Comparison of ENCODE assay signal across 7 cellular contexts in the genomic region with DNA sequence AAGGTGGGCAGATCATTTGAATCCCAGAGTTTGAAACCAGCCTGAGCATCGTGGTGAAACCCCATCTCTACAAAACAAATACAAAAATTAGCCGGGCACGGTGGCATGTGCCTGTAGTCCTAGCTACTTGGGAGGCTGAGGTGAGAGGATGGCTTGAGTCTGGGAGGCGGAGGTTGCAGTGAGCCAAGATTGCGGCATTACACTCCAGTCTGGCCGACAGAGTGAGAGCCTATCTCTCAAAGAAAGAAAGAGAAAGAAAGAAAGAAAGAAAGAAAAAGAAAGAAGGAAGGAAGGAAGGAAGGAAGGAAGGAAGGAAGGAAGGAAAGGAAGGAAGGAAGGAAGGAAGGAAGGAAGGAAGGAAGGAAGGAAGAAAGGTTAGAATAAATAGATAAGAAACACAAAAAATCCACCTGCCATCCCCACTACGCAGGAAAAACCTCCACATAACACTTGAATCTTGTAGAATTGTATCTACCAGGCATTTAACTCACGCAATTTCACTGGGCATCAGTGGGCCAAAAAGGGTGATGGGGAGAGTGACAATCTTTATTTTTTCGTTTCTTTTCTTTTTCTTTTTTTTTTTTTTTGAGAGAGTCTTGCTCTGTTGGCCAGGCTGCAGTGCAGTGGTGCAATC. TPM values are rescaled to one million over a fixed set of nuclear protein-coding genes. Genes with fewer than 3 reads are reported as not detected.
DNase-seq lines count a peak whose midpoint lies in the region; ATAC-seq, FAIRE-seq and TF ChIP-seq lines count a peak whose summit lies in the region.
"Not testable (repeated sequence)": the region's sequence is repeated elsewhere in the genome, so short reads cannot be mapped to it uniquely, and the experiment has no call there.

No MANE protein-coding gene starts in this region.

- H3K9ac ChIP-seq in HepG2 (ENCODE audit: insufficient read depth, low read depth, low read length), result peak overlapping the region; percentile 74; the same call in 1 of the 2 replicates
- not testable (repeated sequence) for H3K9ac ChIP-seq in trophoblast cell (ENCODE audit: low read length)

- intact Hi-C loops in activated CD4-positive, alpha-beta T cell treated with anti-CD3 and anti-CD28 coated beads for 36 hours (cut with DNase I, micrococcal nuclease); ascending aorta (cut with DNase I); HepG2 (cut with micrococcal nuclease; ENCODE audit: unreplicated experiment): not testable (repeated sequence)
- intact Hi-C loops in esophagus muscularis mucosa (cut with DNase I) (loop anchor here (10.0 kb wide), 1 partner anchor 147 kb away; no protein-coding TSS in a partner anchor), stomach (cut with DNase I; ENCODE audit: low total_unique reads) (loop anchor here (10.0 kb wide), 1 partner anchor 57 kb away; no protein-coding TSS in a partner anchor)

- not testable (repeated sequence) for H3K14ac ChIP-seq in trophoblast cell (ENCODE audit: low read length)

- not testable (repeated sequence) for H3K23ac ChIP-seq in trophoblast cell (ENCODE audit: low read length)

- H4K20me1 ChIP-seq in HepG2 (ENCODE audit: insufficient read depth, low read length), result not testable (repeated sequence)

- H2BK5ac ChIP-seq in trophoblast cell (ENCODE audit: low read depth, low read length, poor library complexity), result not testable (repeated sequence)

- not testable (repeated sequence) for H3K18ac ChIP-seq in trophoblast cell (ENCODE audit: low read length)

- peaks cover 3 to 16% of the 10 kb centered on the region in 2 donors for H3K4me1 ChIP-seq in ascending aorta
- peaks cover 11 to 25% (median 20%) of the 10 kb centered on the region in 4 donors for H3K4me1 ChIP-seq in esophagus muscularis mucosa
- H3K4me1 ChIP-seq in HepG2 (ENCODE audit: insufficient read depth, low read length), result peaks cover 100% of the 10 kb centered on the region
- H3K4me1 ChIP-seq in trophoblast cell (ENCODE audit: control insufficient read depth in 1 of 2, insufficient read depth in 2 of 2, low read length in 2 of 2), result peaks cover 13 to 18% of the 10 kb centered on the region in 2 experiments
- H3K4me1 ChIP-seq in stomach, result peaks cover 34 to 48% (median 38%) of the 10 kb centered on the region in 4 donors

- H3K36me3 ChIP-seq in ascending aorta; esophagus muscularis mucosa; HepG2 (replicated peaks in 1 of 2; ENCODE audit: control insufficient read depth in 1 of 2, insufficient read depth in 2 of 2, low read length in 2 of 2); trophoblast cell (ENCODE audit: control insufficient read depth in 1 of 2, insufficient read depth in 2 of 2, low read length in 2 of 2); stomach: not testable (repeated sequence)

- H3K9me3 ChIP-seq in ascending aorta; esophagus muscularis mucosa; HepG2 (ENCODE audit: low read length); trophoblast cell (ENCODE audit: insufficient read depth, low read depth, low read length); stomach: not testable (repeated sequence)

- TF ChIP-seq EP300 in esophagus muscularis mucosa (IDR thresholded peaks at IDR 0.05); HepG2 (IDR thresholded peaks at IDR 0.05; ENCODE audit: low read depth in 2 of 2, low read length in 2 of 2); HepG2 (CRISPR knock-in tag; IDR thresholded peaks at IDR 0.05; ENCODE audit: borderline replicate concordance); stomach (IDR thresholded peaks at IDR 0.05): not testable (repeated sequence)

- not testable (repeated sequence) for H2AK5ac ChIP-seq in trophoblast cell (ENCODE audit: low read length)

- H3K27ac ChIP-seq in ascending aorta, result peak overlapping the region; percentile 48 to 53
- H3K27ac ChIP-seq in esophagus muscularis mucosa (replicated peaks in 1 of 4), result peak overlapping the region; percentile 25 to 48 (median 27)
- H3K27ac ChIP-seq in HepG2 (ENCODE audit: extremely low read length, insufficient read depth, low read length); trophoblast cell (ENCODE audit: low read depth, low read length): not testable (repeated sequence)
- H3K27ac ChIP-seq in stomach, result peak overlapping the region in 3 of 5 donors; percentile 51 to 69 (median 63)

- not testable (repeated sequence) for DNase-seq in HFFc6; activated CD4-positive, alpha-beta T cell treated with anti-CD3 and anti-CD28 coated beads for 36 hours; ascending aorta (ENCODE audit: low spot score in 2 of 2); esophagus muscularis mucosa (ENCODE audit: extremely low spot score); HepG2 (ENCODE audit: low spot score); trophoblast cell; stomach

- POLR2A ChIA-PET in activated CD4-positive, alpha-beta T cell treated with anti-CD3 and anti-CD28 coated beads for 36 hours (lab: Charles Lee), result interaction anchor here (0.6 kb wide), 1 partner anchor 1089 kb away, joined by 5 read pairs; no protein-coding TSS in a partner anchor
- POLR2A ChIA-PET in HepG2 (lab: Yijun Ruan, JAX), result interaction anchor here (0.6 to 6.2 kb wide), 17 partner anchors 14 to 280 kb away, joined by 3 to 70 read pairs (median 4); a partner anchor contains a TSS

- not testable (repeated sequence) for TF ChIP-seq CTCF in HFFc6 (IDR thresholded peaks at IDR 0.05); ascending aorta (IDR thresholded peaks at IDR 0.05); esophagus muscularis mucosa (IDR thresholded peaks at IDR 0.05); HepG2 (CRISPR knock-in tag; IDR thresholded peaks at IDR 0.05); stomach (IDR thresholded peaks at IDR 0.05)

- H3K9me3 Mint-ChIP-seq in HFFc6; activated CD4-positive, alpha-beta T cell treated with anti-CD3 and anti-CD28 coated beads for 36 hours (ENCODE audit: low read depth): not testable (repeated sequence)

- peak overlapping the region; percentile 37 for H2BK12ac ChIP-seq in trophoblast cell (ENCODE audit: low read length)

- H4K91ac ChIP-seq in trophoblast cell (ENCODE audit: low read depth, low read length), result peak overlapping the region; percentile 50

- not testable (repeated sequence) for TF ChIP-seq POLR2A in esophagus muscularis mucosa (IDR thresholded peaks at IDR 0.05; ENCODE audit: low read depth); HepG2 (IDR thresholded peaks at IDR 0.05; ENCODE audit: insufficient read depth in 1 of 2, low read depth in 2 of 2, low read length in 2 of 2); stomach (IDR thresholded peaks at IDR 0.05)

- peaks cover 36% of the 10 kb centered on the region for H3K4me1 Mint-ChIP-seq in HFFc6 (ENCODE audit: low read depth)
- peaks cover 13% of the 10 kb centered on the region for H3K4me1 Mint-ChIP-seq in activated CD4-positive, alpha-beta T cell treated with anti-CD3 and anti-CD28 coated beads for 36 hours

- H3K79me1 ChIP-seq in trophoblast cell (ENCODE audit: low read length), result peaks cover 15% of the 10 kb centered on the region

- H3K36me3 Mint-ChIP-seq in HFFc6 (ENCODE audit: low read depth); activated CD4-positive, alpha-beta T cell treated with anti-CD3 and anti-CD28 coated beads for 36 hours (ENCODE audit: low read depth): not testable (repeated sequence)

- H4K8ac ChIP-seq in trophoblast cell (ENCODE audit: low read depth, low read length), result not testable (repeated sequence)

- CTCF ChIA-PET in activated CD4-positive, alpha-beta T cell treated with anti-CD3 and anti-CD28 coated beads for 36 hours (lab: Charles Lee), result interaction anchor here (0.7 to 1.3 kb wide), 5 partner anchors 12 to 266 kb away, joined by 3 to 4 read pairs (median 3); no protein-coding TSS in a partner anchor
- CTCF ChIA-PET in HepG2 (lab: Yijun Ruan, JAX; ENCODE audit: low intra/inter-chr PET ratio, low total read pairs), result not testable (repeated sequence)

- H3K27ac Mint-ChIP-seq in HFFc6, result 0 out of 2 replicates have a peak overlapping the region, but pooled peaks have one; percentile 36
- not testable (repeated sequence) for H3K27ac Mint-ChIP-seq in activated CD4-positive, alpha-beta T cell treated with anti-CD3 and anti-CD28 coated beads for 36 hours

- H3K27me3 Mint-ChIP-seq in HFFc6 (ENCODE audit: insufficient read depth), result not testable (repeated sequence)
- peaks cover 35% of the 10 kb centered on the region for H3K27me3 Mint-ChIP-seq in activated CD4-positive, alpha-beta T cell treated with anti-CD3 and anti-CD28 coated beads for 36 hours

- TF ChIP-seq RAD21 in HepG2 (CRISPR knock-in tag; IDR thresholded peaks at IDR 0.05), result not testable (repeated sequence)

- not testable (repeated sequence) for BruUV-seq in HepG2 (replicated peaks; lab: Mats Ljungman, UMichigan)

- 80% methylated on average over 9 of the region's 9 CpGs for WGBS in esophagus muscularis mucosa
- WGBS in HepG2 (ENCODE audit: low lambda C conversion rate), result 48% methylated on average over 9 of the region's 9 CpGs
- WGBS in trophoblast cell (ENCODE audit: extremely low coverage, insufficient coverage, insufficient read length), result no CpG with 5 or more reads among the region's 9 CpGs
- WGBS in stomach, 5 donors, result 68 to 75% (median 74%) methylated on average over 9 of the region's 9 CpGs

- not testable (repeated sequence) for H3K4ac ChIP-seq in trophoblast cell (ENCODE audit: low read depth, low read length)

- H3K79me2 ChIP-seq in HepG2 (ENCODE audit: insufficient read depth, low read length); trophoblast cell (ENCODE audit: control insufficient read depth, insufficient read depth, low read length, poor library complexity): not testable (repeated sequence)

- not testable (repeated sequence) for ATAC-seq in activated CD4-positive, alpha-beta T cell treated with anti-CD3 and anti-CD28 coated beads for 36 hours; HepG2

- FAIRE-seq in HepG2 (lab: Jason Lieb, UNC), result not testable (repeated sequence)

- H2AFZ ChIP-seq in HepG2 (ENCODE audit: low read length); trophoblast cell (ENCODE audit: insufficient read depth, low read length, poor library complexity): not testable (repeated sequence)

- H3K4me2 ChIP-seq in HepG2 (ENCODE audit: low read depth, low read length), result peak overlapping the region; percentile 99
- H3K4me2 ChIP-seq in trophoblast cell (ENCODE audit: low read length), result not testable (repeated sequence)

- not testable (repeated sequence) for H2BK120ac ChIP-seq in trophoblast cell (ENCODE audit: insufficient read depth, low read length, poor library complexity)

- peak overlapping the region; percentile 59 for H3K4me3 Mint-ChIP-seq in HFFc6
- H3K4me3 Mint-ChIP-seq in activated CD4-positive, alpha-beta T cell treated with anti-CD3 and anti-CD28 coated beads for 36 hours, result peak overlapping the region; percentile 26

- H3K27me3 ChIP-seq in ascending aorta; esophagus muscularis mucosa; HepG2 (ENCODE audit: control insufficient read depth in 1 of 2, insufficient read depth in 2 of 2, low read length in 2 of 2); trophoblast cell (ENCODE audit: insufficient read depth, low read length); stomach: not testable (repeated sequence)

- in situ Hi-C loops in HepG2 (cut with HindIII; ENCODE audit: extremely low pct_ligation_motif_present, low pct_unique_long_range_greater_than_20kb), result not testable (repeated sequence)

- H3K4me3 ChIP-seq in ascending aorta; esophagus muscularis mucosa; trophoblast cell (ENCODE audit: low read depth, low read length); stomach: not testable (repeated sequence)
- peak overlapping the region; percentile 57 to 78 (median 61); a peak in 5 of 6 replicates for H3K4me3 ChIP-seq in HepG2 (replicated peaks in 1 of 3; ENCODE audit: insufficient read depth in 1 of 3, low read depth in 2 of 3, low read length in 3 of 3)

- not testable (repeated sequence) for H4K12ac ChIP-seq in trophoblast cell (ENCODE audit: low read depth, low read length)

RNA-seq across cellular contexts. Expression of a gene that starts 58.3 kb away (rescaled TPM):
- 10 to 100 TPM; 37.8 to 46.5 (median 45.2) TPM for total RNA-seq in HFFc6 (2021; fragmentation: NEBNext Ultra II Directional; extraction: Animal tissue kit (Norgen Biotek cat#: 25700))
- total RNA-seq in activated CD4-positive, alpha-beta T cell treated with anti-CD3 and anti-CD28 coated beads for 36 hours, result 10 to 100 TPM; 79.0 to 92.8 TPM
- total RNA-seq in ascending aorta (30.2 TPM), esophagus muscularis mucosa (10 to 100 TPM; 21.2 to 49.0 (median 41.0) TPM), HepG2 (2016; rRNA removed; fragmentation: Illumina TruSeq; extraction: Trizol) (33.3 and 37.2 TPM in 2 replicates), stomach (10 to 100 TPM; 13.9 to 26.8 (median 21.7) TPM)
- 4.1 and 4.3 TPM in 2 replicates for total RNA-seq in HepG2 (2016; cell fraction: cytosol; rRNA removed; fragmentation: Illumina TruSeq; extraction: Trizol; ENCODE audit: low read depth)
- 31.0 and 34.8 TPM in 2 replicates for total RNA-seq in HepG2 (2016; cell fraction: insoluble cytoplasmic fraction; rRNA removed; fragmentation: Illumina TruSeq; extraction: Trizol)
- total RNA-seq in HepG2 (2016; cell fraction: membrane; rRNA removed; fragmentation: Illumina TruSeq; extraction: Trizol), result 16.1 and 17.5 TPM in 2 replicates
- total RNA-seq in HepG2 (2016; cell fraction: nucleus; rRNA removed; fragmentation: Illumina TruSeq; extraction: Trizol), result 22.9 and 26.4 TPM in 2 replicates
- polyA plus RNA-seq in HepG2 (2011; rRNA removed) (16.8 and 17.7 TPM in 2 replicates), stomach (10 to 100 TPM; 10.8 to 15.3 (median 13.8) TPM)
- 14.7 and 18.4 TPM in 2 replicates for polyA plus RNA-seq in HepG2 (2011; cell fraction: cytosol; rRNA removed)
- polyA plus RNA-seq in HepG2 (2011; cell fraction: nucleus; rRNA removed), result 21.4 and 23.7 TPM in 2 replicates
- 20.9 and 24.3 TPM in 2 replicates for polyA plus RNA-seq in HepG2 (2012)
- polyA plus RNA-seq in HepG2 (2016; cell fraction: cytosol; fragmentation: Illumina TruSeq; extraction: Trizol; ENCODE audit: low read depth), result 2.4 and 2.5 TPM in 2 replicates
- polyA plus RNA-seq in HepG2 (2016; cell fraction: insoluble cytoplasmic fraction; fragmentation: Illumina TruSeq; extraction: Trizol; ENCODE audit: low read depth), result 33.0 and 39.3 TPM in 2 replicates
- 9.4 and 10.0 TPM in 2 replicates for polyA plus RNA-seq in HepG2 (2016; cell fraction: membrane; fragmentation: Illumina TruSeq; extraction: Trizol; ENCODE audit: low read depth)
- 31.1 and 31.8 TPM in 2 replicates for polyA plus RNA-seq in HepG2 (2016; cell fraction: nucleus; fragmentation: Illumina TruSeq; extraction: Trizol; ENCODE audit: insufficient read depth, low read depth)
- polyA minus RNA-seq in HepG2 (2011; rRNA and poly(A)+ RNA removed; ENCODE audit: low replicate concordance), result 27.4 and 30.1 TPM in 2 replicates
- 12.4 and 15.0 TPM in 2 replicates for polyA minus RNA-seq in HepG2 (2011; cell fraction: cytosol; rRNA and poly(A)+ RNA removed)
- 23.0 and 24.9 TPM in 2 replicates for polyA minus RNA-seq in HepG2 (2011; cell fraction: nucleus; rRNA and poly(A)+ RNA removed)
- 27.0 and 27.9 TPM in 2 replicates for polyA plus RNA-seq in trophoblast cell (2013)
